In genomic region chr1:56517404-56518130, GRCh38 we compare ENCODE assay signal across 14 cellular contexts.
DNase-seq lines count a peak whose midpoint lies in the region; ATAC-seq and TF ChIP-seq lines count a peak whose summit lies in the region.
"Had no signal": no experiment of that assay in that cellular context is flagged by ENCODE, and none has a peak within 500 bp of the region (broad histone marks: within the 10 kb centered on the region; RNA-seq: fewer than 3 reads in every experiment).

No MANE protein-coding gene starts in this region.

- peaks cover 6% of the 10 kb centered on the region for H3K4me1 Mint-ChIP-seq in chondrocyte (ENCODE audit: low read depth)

- intact Hi-C loops in left ventricle myocardium inferior (cut with micrococcal nuclease), result loop anchor here (10.0 kb wide), 1 partner anchor 57 kb away; the partner anchor contains the start of gene PLPP3
- intact Hi-C loops in left cardiac atrium (cut with DNase I), result no loop called here

- no peak overlapping the region for H3K4me3 ChIP-seq in left ventricle myocardium inferior
- H3K4me3 ChIP-seq in muscle layer of duodenum (ENCODE audit: low read depth in 1 of 2, low read length in 2 of 2), result no peak overlapping the region
- no peak overlapping the region for H3K4me3 ChIP-seq in upper lobe of left lung

- TF ChIP-seq EP300 in upper lobe of left lung (IDR thresholded peaks at IDR 0.05), result no peak

- no peaks in the 10 kb centered on the region for H3K27me3 Mint-ChIP-seq in chondrocyte (ENCODE audit: low read depth)
- H3K27me3 Mint-ChIP-seq: activated T-cell treated with anti-CD3 and anti-CD28 coated beads, Interleukin-2, amount 50 U/mL, for 24 hours had no signal

- H3K27ac Mint-ChIP-seq in chondrocyte (ENCODE audit: unreplicated experiment), result no peak overlapping the region
- H3K27ac Mint-ChIP-seq: activated T-cell treated with anti-CD3 and anti-CD28 coated beads, Interleukin-2, amount 50 U/mL, for 24 hours; effector memory CD8-positive, alpha-beta T cell; natural killer cell treated with Interleukin-12 subunit alpha and Interleukin-12 subunit beta and Interleukin-15 and Interleukin-18, amount 100 ng/mL, for 72 hours had no signal

- no peaks in the 10 kb centered on the region for H3K27me3 ChIP-seq in left ventricle myocardium inferior (ENCODE audit: low read depth)
- H3K27me3 ChIP-seq in muscle layer of duodenum (ENCODE audit: low read depth, low read length), result no peaks in the 10 kb centered on the region
- H3K27me3 ChIP-seq in upper lobe of left lung, result no peaks in the 10 kb centered on the region
- H3K27me3 ChIP-seq: foreskin keratinocyte had no signal

- no peak for TF ChIP-seq POLR2A in upper lobe of left lung (IDR thresholded peaks at IDR 0.05)

- no peak for DNase-seq in left ventricle myocardium inferior
- DNase-seq in left cardiac atrium, result no peak
- no peak for DNase-seq in caudate nucleus (lab: John Stamatoyannopoulos, UW)
- DNase-seq in upper lobe of left lung, result no peak
- DNase-seq in chondrocyte (ENCODE audit: low spot score), result no peak
- DNase-seq: 8988T; activated T-cell treated with anti-CD3 and anti-CD28 coated beads, Interleukin-2, amount 50 U/mL, for 24 hours; effector memory CD8-positive, alpha-beta T cell; NCI-H146 had no signal

- H3K27ac ChIP-seq in left ventricle myocardium inferior (replicated peaks) (peak overlapping the region; percentile 83), caudate nucleus (ENCODE audit: low read depth, low read length) (peak overlapping the region; percentile 2), muscle layer of duodenum (ENCODE audit: low read length) (peak overlapping the region; percentile 34), upper lobe of left lung (peak overlapping the region; percentile 64 to 83 (median 77))

- WGBS in upper lobe of left lung, 2 donors, result 94 to 96% methylated on average over 2 of the region's 2 CpGs

- peaks cover 61% of the 10 kb centered on the region for H3K36me3 ChIP-seq in left ventricle myocardium inferior
- H3K36me3 ChIP-seq in muscle layer of duodenum (ENCODE audit: control insufficient read depth in 1 of 2, insufficient read depth in 2 of 2, low read length in 2 of 2), result peaks cover 15 to 19% of the 10 kb centered on the region in 2 donors
- peaks cover 0 to 31% (median 2%) of the 10 kb centered on the region in 4 donors for H3K36me3 ChIP-seq in upper lobe of left lung

- no peak overlapping the region for H3K4me3 Mint-ChIP-seq in chondrocyte (ENCODE audit: unreplicated experiment)
- H3K4me3 Mint-ChIP-seq: activated T-cell treated with anti-CD3 and anti-CD28 coated beads, Interleukin-2, amount 50 U/mL, for 24 hours; effector memory CD8-positive, alpha-beta T cell; natural killer cell treated with Interleukin-12 subunit alpha and Interleukin-12 subunit beta and Interleukin-15 and Interleukin-18, amount 100 ng/mL, for 72 hours had no signal

- H3K4me1 ChIP-seq in left ventricle myocardium inferior, result peaks cover 99% of the 10 kb centered on the region
- H3K4me1 ChIP-seq in muscle layer of duodenum (ENCODE audit: control insufficient read depth in 1 of 2, insufficient read depth in 2 of 2, low read length in 2 of 2), result no peaks in the 10 kb centered on the region
- peaks cover 34 to 45% (median 37%) of the 10 kb centered on the region in 4 donors for H3K4me1 ChIP-seq in upper lobe of left lung

- no peaks in the 10 kb centered on the region for H3K9me3 Mint-ChIP-seq in chondrocyte (ENCODE audit: low read depth)
- H3K9me3 Mint-ChIP-seq: activated T-cell treated with anti-CD3 and anti-CD28 coated beads, Interleukin-2, amount 50 U/mL, for 24 hours; effector memory CD8-positive, alpha-beta T cell; natural killer cell treated with Interleukin-12 subunit alpha and Interleukin-12 subunit beta and Interleukin-15 and Interleukin-18, amount 100 ng/mL, for 72 hours had no signal

- ATAC-seq in left cardiac atrium (no peak), upper lobe of left lung (ENCODE audit: low FRiP score in 2 of 2) (no peak), GM18870 (IDR thresholded peaks at IDR 0.05; ENCODE audit: unreplicated experiment) (no peak), HG02973 (IDR thresholded peaks at IDR 0.05; ENCODE audit: unreplicated experiment) (no peak)
- ATAC-seq: effector memory CD8-positive, alpha-beta T cell had no signal

- H3K36me3 Mint-ChIP-seq in chondrocyte (ENCODE audit: low read depth), result peaks cover 30% of the 10 kb centered on the region
- H3K36me3 Mint-ChIP-seq: natural killer cell treated with Interleukin-12 subunit alpha and Interleukin-12 subunit beta and Interleukin-15 and Interleukin-18, amount 100 ng/mL, for 72 hours had no signal

- H3K9me3 ChIP-seq in left ventricle myocardium inferior (replicated peaks), result no peaks in the 10 kb centered on the region
- no peaks in the 10 kb centered on the region for H3K9me3 ChIP-seq in muscle layer of duodenum (ENCODE audit: control insufficient read depth in 1 of 2, low read length in 2 of 2)
- H3K9me3 ChIP-seq in upper lobe of left lung, result no peaks in the 10 kb centered on the region

- TF ChIP-seq CTCF in left ventricle myocardium inferior (IDR thresholded peaks at IDR 0.05; ENCODE audit: borderline replicate concordance) (no peak), upper lobe of left lung (IDR thresholded peaks at IDR 0.05) (no peak), chondrocyte (IDR thresholded peaks at IDR 0.05) (no peak)

Comparison
In these comparisons a context has a peak if more than half of its experiments do, and no peak if none do; other contexts are left out.
1. H3K27ac ChIP-seq: peak in every context shown above with its lines; median percentile 83 in left ventricle myocardium inferior; 77 in upper lobe of left lung; 34 in muscle layer of duodenum; 2 in caudate nucleus.